In the genomic region with DNA sequence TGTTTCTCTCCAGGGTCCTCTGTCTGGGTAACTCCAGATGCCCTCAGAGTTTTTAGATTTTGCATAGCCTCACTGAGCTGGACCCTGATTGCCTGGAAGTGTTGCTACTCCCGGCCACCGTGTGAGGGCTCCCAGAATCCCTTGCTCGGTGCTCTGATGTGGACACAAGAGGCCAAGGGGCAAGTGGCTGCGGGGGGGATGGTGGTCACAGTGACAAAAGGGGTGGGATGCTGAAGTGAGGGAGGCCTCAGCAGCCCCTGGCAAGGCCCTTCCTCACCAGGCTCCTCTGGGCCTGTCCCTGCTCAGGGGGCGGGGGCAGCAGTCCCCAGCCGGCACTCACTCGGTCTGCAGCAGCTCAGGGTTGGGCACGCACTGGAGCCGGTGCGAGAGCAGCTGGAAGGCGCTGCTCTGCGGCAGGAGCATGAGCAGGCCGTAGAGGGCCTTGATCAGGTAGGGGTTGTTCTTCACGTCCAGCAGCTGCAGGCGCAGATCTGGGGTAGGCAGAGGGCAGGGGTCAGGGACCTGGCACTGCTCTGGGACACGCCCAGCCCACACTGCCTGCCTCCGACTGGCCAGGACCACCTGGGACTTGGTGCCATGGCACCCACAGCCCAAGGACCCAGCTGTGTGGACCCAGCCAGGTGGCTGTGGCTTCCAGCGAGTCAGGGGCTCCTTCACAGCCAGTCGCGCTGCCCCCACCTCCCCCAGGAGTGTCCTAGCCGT, we compare ENCODE assay signal across 13 cellular contexts. TPM values are rescaled to one million over a fixed set of nuclear protein-coding genes. Genes with fewer than 3 reads are reported as not detected.
DNase-seq lines count a peak whose midpoint lies in the region; ATAC-seq and TF ChIP-seq lines count a peak whose summit lies in the region.
"Had no signal": no experiment of that assay in that cellular context is flagged by ENCODE, and none has a peak within 500 bp of the region (broad histone marks: within the 10 kb centered on the region; RNA-seq: fewer than 3 reads in every experiment).

No MANE protein-coding gene starts in this region.

- H3K4me1 ChIP-seq in esophagus (ENCODE audit: control insufficient read depth in 2 of 2, insufficient read depth in 2 of 2, low read length in 1 of 2), result peaks cover 40 to 74% of the 10 kb centered on the region in 2 donors
- H3K4me1 ChIP-seq in thymus (ENCODE audit: control insufficient read depth, insufficient read depth, low read length), result peaks cover 98% of the 10 kb centered on the region

- H3K36me3 ChIP-seq in esophagus (ENCODE audit: control insufficient read depth in 2 of 2, insufficient read depth in 2 of 2, low read length in 1 of 2) (peaks cover 0 to 1% of the 10 kb centered on the region in 2 donors), thymus (ENCODE audit: control insufficient read depth, insufficient read depth) (peaks cover 3% of the 10 kb centered on the region)

- H3K27ac ChIP-seq in esophagus (ENCODE audit: low read depth in 2 of 2, low read length in 1 of 2) (peak overlapping the region; percentile 85 to 92), thymus (ENCODE audit: low read depth) (peak overlapping the region; percentile 93)

- H3K36me3 Mint-ChIP-seq in nephron (ENCODE audit: low read depth), result no peaks in the 10 kb centered on the region

- no peaks in the 10 kb centered on the region for H3K27me3 ChIP-seq in esophagus (ENCODE audit: control insufficient read depth in 1 of 2, insufficient read depth in 2 of 2, low read length in 2 of 2)
- no peaks in the 10 kb centered on the region for H3K27me3 ChIP-seq in thymus (ENCODE audit: control insufficient read depth, insufficient read depth)

- H3K4me3 Mint-ChIP-seq in nephron, result peak overlapping the region in 1 of 3 experiments; percentile 74
- H3K4me3 Mint-ChIP-seq: activated B cell treated with CpG ODN at 0.5 μM for 24 hours; dendritic cell treated with granulocyte-macrophage colony-stimulating factor and Interleukin-4, amounts not matched to agents 40 ng/mL and 50 ng/mL, for 4 days had no signal

- H3K27ac Mint-ChIP-seq in nephron, result peak overlapping the region; percentile 78 to 92 (median 91)
- H3K27ac Mint-ChIP-seq: activated B cell treated with CpG ODN at 0.5 μM for 24 hours; dendritic cell treated with granulocyte-macrophage colony-stimulating factor and Interleukin-4, amounts not matched to agents 40 ng/mL and 50 ng/mL, for 4 days had no signal

- H3K4me3 ChIP-seq in esophagus (ENCODE audit: low read depth in 1 of 2, low read length in 2 of 2) (no peak overlapping the region), thymus (ENCODE audit: low read length) (peak overlapping the region; percentile 18)
- H3K4me3 ChIP-seq: GM12878 had no signal

- no peaks in the 10 kb centered on the region for H3K9me3 Mint-ChIP-seq in nephron
- H3K9me3 Mint-ChIP-seq: activated B cell treated with CpG ODN at 0.5 μM for 24 hours; dendritic cell treated with granulocyte-macrophage colony-stimulating factor and Interleukin-4, amounts not matched to agents 40 ng/mL and 50 ng/mL, for 4 days had no signal

- peaks cover 5% of the 10 kb centered on the region for H3K27me3 Mint-ChIP-seq in nephron (ENCODE audit: low read depth)
- H3K27me3 Mint-ChIP-seq: activated B cell treated with CpG ODN at 0.5 μM for 24 hours; dendritic cell treated with granulocyte-macrophage colony-stimulating factor and Interleukin-4, amounts not matched to agents 40 ng/mL and 50 ng/mL, for 4 days had no signal

- 74 to 76% methylated on average over 21 of the region's 21 CpGs for WGBS in esophagus, 2 donors
- WGBS in thymus, result 28% methylated on average over 21 of the region's 21 CpGs

- no peak for ATAC-seq in GM18867 (IDR thresholded peaks at IDR 0.05; ENCODE audit: unreplicated experiment)
- no peak for ATAC-seq in HG03354 (IDR thresholded peaks at IDR 0.05; ENCODE audit: poor library complexity, severe bottlenecking, unreplicated experiment)
- ATAC-seq: GM12878, PC-3 had no signal

- no peaks in the 10 kb centered on the region for H3K9me3 ChIP-seq in esophagus (ENCODE audit: control insufficient read depth in 2 of 2, insufficient read depth in 1 of 2, low read depth in 1 of 2, low read length in 1 of 2)
- no peaks in the 10 kb centered on the region for H3K9me3 ChIP-seq in thymus (ENCODE audit: control insufficient read depth)

- TF ChIP-seq CTCF in nephron (IDR thresholded peaks at IDR 0.05; ENCODE audit: unreplicated experiment in 3 of 3), result no peak

- DNase-seq in RPMI7951 (ENCODE audit: low read depth) (peak; percentile 86), cerebellum (ENCODE audit: low spot score) (no peak), COLO829 (ENCODE audit: low spot score) (no peak)
- DNase-seq: activated B cell treated with CpG ODN at 0.5 μM for 24 hours, NCI-H2081, PC-3 had no signal

- H3K4me1 Mint-ChIP-seq in nephron, result peaks cover 68% of the 10 kb centered on the region
- H3K4me1 Mint-ChIP-seq: activated B cell treated with CpG ODN at 0.5 μM for 24 hours had no signal

RNA-seq across cellular contexts. Expression of a gene that starts 6.8 kb away (rescaled TPM):
- total RNA-seq in RPMI7951 (2014; rRNA removed; shearing (Covaris generic)), result 7.3 and 22.1 TPM in 2 replicates
- 10 to 100 TPM; 27.4 to 62.9 TPM for polyA plus RNA-seq in esophagus
- polyA plus RNA-seq in thymus, result 36.4 TPM
- total RNA-seq in cerebellum, result 49.0 TPM

RNA-seq across cellular contexts. Expression of a gene that starts 46.3 kb away (rescaled TPM):
- 0.12 and 0.29 TPM in 2 replicates for total RNA-seq in RPMI7951 (2014; rRNA removed; shearing (Covaris generic))
- 10 to 100 TPM; 22.9 to 32.7 TPM for polyA plus RNA-seq in esophagus
- polyA plus RNA-seq in thymus, result 4.7 TPM
- 4.1 TPM for total RNA-seq in cerebellum
- total RNA-seq: GM12878, PC-3 had no signal
